13 cellular contexts compared by ENCODE assay signal in the genomic region with DNA sequence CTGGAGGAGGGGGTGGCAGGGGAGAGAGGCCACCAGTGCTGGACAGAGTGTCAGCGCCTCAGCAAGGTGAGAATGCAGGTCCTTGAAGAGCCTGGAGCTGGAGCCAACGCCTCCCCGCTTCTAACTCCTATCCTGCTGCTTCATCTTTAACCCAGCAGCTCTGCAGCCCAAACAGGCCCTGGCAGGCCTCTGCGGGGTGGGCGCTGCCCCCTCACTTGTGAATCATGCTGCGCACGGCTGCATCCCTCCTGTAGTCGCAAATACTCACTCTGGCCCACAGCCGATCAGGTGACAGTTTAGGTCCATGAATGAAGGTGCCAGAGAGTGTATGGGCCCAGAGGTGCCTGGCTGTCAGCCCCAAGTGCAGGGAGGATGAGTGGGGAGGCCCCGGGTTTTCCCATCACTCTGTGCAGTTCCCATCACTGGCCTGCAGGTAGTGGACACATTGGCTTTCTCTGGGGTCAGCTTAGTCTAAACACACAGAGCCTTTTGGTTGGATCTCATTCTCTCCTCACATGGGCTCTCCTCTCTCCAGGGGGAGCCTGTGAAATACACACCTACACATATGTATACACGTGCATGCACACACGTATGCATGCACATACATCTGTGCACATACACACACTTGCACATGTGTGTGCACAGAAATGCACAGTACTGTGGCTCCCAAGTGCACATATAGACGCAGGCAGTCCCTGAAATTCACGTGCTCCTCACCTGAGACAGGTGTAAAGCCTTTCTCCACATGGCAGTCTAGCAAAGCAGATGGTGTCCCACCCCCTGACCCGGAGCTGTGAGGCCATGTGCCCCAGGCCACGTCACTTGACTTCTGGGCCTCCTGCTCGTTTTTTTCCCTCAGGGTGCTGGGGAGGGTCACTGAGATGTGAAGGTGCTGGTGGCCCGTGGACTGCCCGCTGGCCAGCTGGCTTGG.
"Had no signal": no experiment of that assay in that cellular context is flagged by ENCODE, and none has a peak within 500 bp of the region (broad histone marks: within the 10 kb centered on the region; RNA-seq: fewer than 3 reads in every experiment).

No MANE protein-coding gene starts in this region.

- ATAC-seq: activated T-cell treated with anti-CD3 and anti-CD28 coated beads, Interleukin-2, amount 50 U/mL, for 4 hours; pancreas had no signal

- H3K27me3 ChIP-seq: brain microvascular endothelial cell, dorsolateral prefrontal cortex, neural progenitor cell, pancreas, tibial artery, vagina had no signal

- H3K4me2 ChIP-seq: neural progenitor cell had no signal

- DNase-seq: activated CD4-positive, alpha-beta memory T cell treated with anti-CD3 and anti-CD28 coated beads for 36 hours; activated effector memory CD4-positive, alpha-beta T cell treated with anti-CD3 and anti-CD28 coated beads, Interleukin-2, amount 50 U/mL, for 16 hours; activated naive CD8-positive, alpha-beta T cell treated with anti-CD3 and anti-CD28 coated beads for 36 hours; activated T-cell treated with anti-CD3 and anti-CD28 coated beads, Interleukin-2, amount 50 U/mL, for 4 hours; brain microvascular endothelial cell; foreskin melanocyte; retina; small intestine; tibial artery had no signal

- H3K4me1 ChIP-seq: neural progenitor cell, pancreas, tibial artery had no signal

- H3K27ac ChIP-seq: brain microvascular endothelial cell, dorsolateral prefrontal cortex, neural progenitor cell, pancreas, tibial artery, vagina had no signal

- H3K4me3 ChIP-seq: dorsolateral prefrontal cortex, neural progenitor cell, pancreas, tibial artery, vagina had no signal

- H2AFZ ChIP-seq: neural progenitor cell had no signal

- H3K9ac ChIP-seq: neural progenitor cell had no signal

- H3K36me3 ChIP-seq: brain microvascular endothelial cell, neural progenitor cell, pancreas, vagina had no signal

- H3K9me3 ChIP-seq: pancreas, tibial artery, vagina had no signal
